Comparison of ENCODE assay signal across 8 cellular contexts in the genomic region with DNA sequence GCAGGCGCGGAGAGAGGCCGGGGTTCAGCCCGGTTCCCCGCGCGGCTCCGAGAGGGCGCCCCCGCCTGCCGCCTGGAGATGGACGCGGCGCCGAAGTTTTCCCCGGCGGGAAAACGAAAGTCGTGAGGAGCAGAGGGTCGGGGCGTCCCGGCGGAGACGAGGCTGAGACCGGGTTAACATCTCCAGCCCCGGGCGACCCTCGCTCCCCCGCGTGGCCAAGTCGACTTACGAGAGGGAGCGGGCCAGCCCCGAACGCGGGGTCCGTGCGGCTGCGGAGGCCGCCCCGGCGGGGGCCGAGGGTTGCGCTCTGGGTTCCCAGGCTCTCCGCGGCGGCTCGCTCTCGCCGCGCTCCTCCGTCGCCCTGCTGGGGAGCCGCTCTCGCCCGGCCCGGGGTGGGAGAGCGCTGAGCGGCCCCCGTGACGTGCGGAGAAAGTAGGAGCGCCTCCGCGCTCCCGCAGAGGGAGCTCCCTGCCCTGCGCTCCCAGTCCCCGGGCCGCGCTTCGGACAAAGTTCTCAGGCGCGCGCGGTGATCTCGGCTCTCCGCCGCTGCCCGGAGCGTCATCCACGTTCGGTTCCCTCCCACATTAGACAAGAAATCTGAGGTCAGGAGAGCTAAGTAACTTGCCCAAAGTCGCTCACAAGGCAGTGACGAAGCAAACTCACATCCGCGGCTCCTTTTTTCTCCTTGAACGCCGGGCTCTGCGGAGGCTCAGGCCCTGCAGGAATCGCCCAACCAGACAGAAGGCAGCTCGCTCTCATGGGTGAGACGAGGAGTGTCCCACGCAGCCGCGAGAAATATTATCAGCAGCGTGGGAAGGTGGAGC. TPM values are rescaled to one million over a fixed set of nuclear protein-coding genes. Genes with fewer than 3 reads are reported as not detected.
DNase-seq lines count a peak whose midpoint lies in the region; ATAC-seq and TF ChIP-seq lines count a peak whose summit lies in the region.

No MANE protein-coding gene starts in this region.

- no peaks in the 10 kb centered on the region for H3K79me2 ChIP-seq in KMS-11 (ENCODE audit: insufficient read depth, low read depth)

- H3K27ac ChIP-seq in KMS-11 (no peak overlapping the region), lower lobe of right lung (peak overlapping the region; percentile 88)

- no peaks in the 10 kb centered on the region for H4K20me1 ChIP-seq in KMS-11 (ENCODE audit: insufficient read depth)

- POLR2A ChIA-PET in GM10248 (lab: Yijun Ruan, JAX), result no interaction called here

- TF ChIP-seq CTCF in GM10248 (IDR thresholded peaks at IDR 0.05; ENCODE audit: control extremely low read depth, extremely low read depth, low read depth, missing control alignments) (peak; percentile 7), KMS-11 (conservative IDR thresholded peaks at IDR 0.05; ENCODE audit: low read depth, low read length) (no peak), lower lobe of right lung (IDR thresholded peaks at IDR 0.05) (no peak)

- DNase-seq in GM10248 (ENCODE audit: extremely low spot score) (peak; percentile 32), lower lobe of right lung (peak; percentile 71), NCI-H128 (lab: John Stamatoyannopoulos, UW; ENCODE audit: unreplicated experiment) (no peak)
- peak; percentile 30 to 36 for DNase-seq in activated CD4-positive, alpha-beta T cell treated with anti-CD3 and anti-CD28 coated beads, Interleukin-2, amount 50 U/mL, for 24 hours (ENCODE audit: low read depth in 1 of 2, low spot score in 1 of 2)
- DNase-seq in effector CD8-positive, alpha-beta T cell (lab: John Stamatoyannopoulos, UW), result peak; percentile 32
- DNase-seq in stimulated activated CD4-positive, alpha-beta T cell treated with anti-CD3 and anti-CD28 coated beads, TNF-alpha, amount 100 ng/mL, for 1 hour (ENCODE audit: low read depth in 3 of 3, low spot score in 1 of 3), result peak in 2 of 3 donors; percentile 17 to 37

- intact Hi-C loops in lower lobe of right lung (cut with DNase I), result no loop called here

- H3K9me3 ChIP-seq in lower lobe of right lung, result no peaks in the 10 kb centered on the region

- peak overlapping the region; percentile 25; the same call in 1 of the 2 replicates for H3K9ac ChIP-seq in KMS-11

- no peak overlapping the region for H3K4me3 ChIP-seq in KMS-11 (IDR thresholded peaks at IDR 0.05; ENCODE audit: insufficient read depth, low read depth, low read length)
- H3K4me3 ChIP-seq in lower lobe of right lung, result peak overlapping the region; percentile 86

- peak overlapping the region; percentile 69 for H3K4me2 ChIP-seq in KMS-11

- H3K27me3 ChIP-seq in KMS-11 (ENCODE audit: insufficient read depth, low read depth), result no peaks in the 10 kb centered on the region
- H3K27me3 ChIP-seq in lower lobe of right lung (ENCODE audit: low read depth), result no peaks in the 10 kb centered on the region

- CTCF ChIA-PET in GM10248 (lab: Yijun Ruan, JAX), result no interaction called here

- peak; percentile 73 to 75 for ATAC-seq in lower lobe of right lung
- no peak for ATAC-seq in GM19324 (IDR thresholded peaks at IDR 0.05; ENCODE audit: low FRiP score, unreplicated experiment)

- H3K4me1 ChIP-seq in KMS-11 (ENCODE audit: low read depth, poor library complexity, severe bottlenecking), result peaks cover 38% of the 10 kb centered on the region
- H3K4me1 ChIP-seq in lower lobe of right lung, result peaks cover 32% of the 10 kb centered on the region

- no peaks in the 10 kb centered on the region for H3K36me3 ChIP-seq in KMS-11 (ENCODE audit: insufficient read depth)
- H3K36me3 ChIP-seq in lower lobe of right lung, result no peaks in the 10 kb centered on the region

- H2AFZ ChIP-seq in KMS-11 (ENCODE audit: low read depth), result peak overlapping the region; percentile 82

RNA-seq across cellular contexts. Expression of a gene that starts 1.1 kb away (rescaled TPM):
- 1.9 TPM for total RNA-seq in lower lobe of right lung
